ENCODE assay signal across 8 cellular contexts in genomic region chr15:66356359-66357236, GRCh38. TPM values are rescaled to one million over a fixed set of nuclear protein-coding genes. Genes with fewer than 3 reads are reported as not detected.
DNase-seq lines count a peak whose midpoint lies in the region; ATAC-seq and TF ChIP-seq lines count a peak whose summit lies in the region.

Gene TIPIN, minus strand, starts transcription at chr15:66356685. Its CDS starts 3,738 bp downstream, at chr15:66352947.

- peak within 1 kb of the TSS; percentile 97 for H3K4me3 Mint-ChIP-seq in activated T-helper 2 cell treated with anti-CD3 and anti-CD28 coated beads, Interferon-gamma antibody, Interleukin-2, Interleukin-4, amounts not matched to agents 10 μg/mL and 5 μg/mL and 100 μg/mL, durations not matched to agents 14 hours and 24 hours and 36 hours (ENCODE audit: low read depth)
- peak within 1 kb of the TSS; percentile 96 for H3K4me3 Mint-ChIP-seq in natural killer cell

- intact Hi-C loops in activated T-helper 2 cell treated with anti-CD3 and anti-CD28 coated beads, Interferon-gamma antibody, Interleukin-2, Interleukin-4, amounts not matched to agents 10 μg/mL and 5 μg/mL and 100 μg/mL, durations not matched to agents 14 hours and 24 hours and 36 hours (cut with micrococcal nuclease) = loop anchor here (1.0 kb wide), 3 partner anchors 14 to 141 kb away; partner anchors contain the start of genes MAP2K1 and SNAPC5
- intact Hi-C loops in natural killer cell (cut with micrococcal nuclease) = loop anchor here (1.0 to 2.0 kb wide), 3 partner anchors 30 to 148 kb away; partner anchors contain the start of genes MAP2K1, RPL4, SNAPC5 and ZWILCH

- peak; percentile 96 for DNase-seq in ELR (ENCODE audit: low read depth)
- peak; percentile 95 for DNase-seq in H7
- DNase-seq in RWPE2 (ENCODE audit: low spot score) = peak; percentile 98
- DNase-seq in activated T-helper 2 cell treated with anti-CD3 and anti-CD28 coated beads, Interferon-gamma antibody, Interleukin-2, Interleukin-4, amounts not matched to agents 10 μg/mL and 5 μg/mL and 100 μg/mL, durations not matched to agents 14 hours and 24 hours and 36 hours (ENCODE audit: low spot score) = peak; percentile 96
- peak; percentile 96 for DNase-seq in fibroblast of peridontal ligament (ENCODE audit: extremely low read depth)
- peak; percentile 94 for DNase-seq in natural killer cell
- DNase-seq in stimulated activated naive CD4-positive, alpha-beta T cell (lab: John Stamatoyannopoulos, UW) = peak; percentile 92 to 96 (median 94)

- H3K4me1 ChIP-seq in Loucy (ENCODE audit: insufficient read depth, low read length, poor library complexity, severe bottlenecking) (peaks cover 15% of the 10 kb centered on the region), RWPE2 (ENCODE audit: insufficient read depth, poor library complexity, severe bottlenecking) (peaks cover 20% of the 10 kb centered on the region)

- H3K27me3 Mint-ChIP-seq in activated T-helper 2 cell treated with anti-CD3 and anti-CD28 coated beads, Interferon-gamma antibody, Interleukin-2, Interleukin-4, amounts not matched to agents 10 μg/mL and 5 μg/mL and 100 μg/mL, durations not matched to agents 14 hours and 24 hours and 36 hours (ENCODE audit: low read depth) = no peaks in the 10 kb centered on the region
- H3K27me3 Mint-ChIP-seq in natural killer cell (ENCODE audit: low read depth in 2 of 2) = no peaks in the 10 kb centered on the region

- H3K27me3 ChIP-seq in H7 (ENCODE audit: control insufficient read depth, insufficient read depth, low read length) (no peaks in the 10 kb centered on the region), Loucy (ENCODE audit: insufficient read depth, low read length, poor library complexity, severe bottlenecking) (no peaks in the 10 kb centered on the region), RWPE2 (ENCODE audit: insufficient read depth, poor library complexity, severe bottlenecking) (no peaks in the 10 kb centered on the region)

- peak within 1 kb of the TSS; percentile 97 for H3K27ac Mint-ChIP-seq in activated T-helper 2 cell treated with anti-CD3 and anti-CD28 coated beads, Interferon-gamma antibody, Interleukin-2, Interleukin-4, amounts not matched to agents 10 μg/mL and 5 μg/mL and 100 μg/mL, durations not matched to agents 14 hours and 24 hours and 36 hours
- H3K27ac Mint-ChIP-seq in natural killer cell = peak within 1 kb of the TSS; percentile 90 to 98

- peaks cover 23% of the 10 kb centered on the region for H3K36me3 Mint-ChIP-seq in activated T-helper 2 cell treated with anti-CD3 and anti-CD28 coated beads, Interferon-gamma antibody, Interleukin-2, Interleukin-4, amounts not matched to agents 10 μg/mL and 5 μg/mL and 100 μg/mL, durations not matched to agents 14 hours and 24 hours and 36 hours (ENCODE audit: low read depth)
- no peaks in the 10 kb centered on the region for H3K36me3 Mint-ChIP-seq in natural killer cell

- peak within 1 kb of the TSS; percentile 73 for H3K4me3 ChIP-seq in H7 (ENCODE audit: insufficient read depth, low read depth, low read length)
- H3K4me3 ChIP-seq in Loucy (ENCODE audit: low read length, poor library complexity, severe bottlenecking) = peak within 1 kb of the TSS; percentile 88
- peak within 1 kb of the TSS; percentile 62 for H3K4me3 ChIP-seq in RWPE2 (ENCODE audit: severe bottlenecking)

- H3K9me2 ChIP-seq in Loucy (replicated peaks; ENCODE audit: low read depth, low read length) = no peaks in the 10 kb centered on the region

- H3K9me3 ChIP-seq in Loucy (ENCODE audit: insufficient read depth, low read depth, low read length) = no peaks in the 10 kb centered on the region
- no peaks in the 10 kb centered on the region for H3K9me3 ChIP-seq in RWPE2 (ENCODE audit: severe bottlenecking)

- peak within 1 kb of the TSS; percentile 79 for H3K4me2 ChIP-seq in Loucy (ENCODE audit: low read depth, low read length, poor library complexity, severe bottlenecking)

- H3K9me3 Mint-ChIP-seq in activated T-helper 2 cell treated with anti-CD3 and anti-CD28 coated beads, Interferon-gamma antibody, Interleukin-2, Interleukin-4, amounts not matched to agents 10 μg/mL and 5 μg/mL and 100 μg/mL, durations not matched to agents 14 hours and 24 hours and 36 hours = no peaks in the 10 kb centered on the region
- no peaks in the 10 kb centered on the region for H3K9me3 Mint-ChIP-seq in natural killer cell

- ATAC-seq in RWPE2 (ENCODE audit: low read depth) (peak; percentile 89), natural killer cell (peak; percentile 96 to 99 (median 97))

- peak within 1 kb of the TSS; percentile 53 for H3K27ac ChIP-seq in RWPE2 (ENCODE audit: poor library complexity, severe bottlenecking)

- peak within 1 kb of the TSS; percentile 90 for H3K9ac ChIP-seq in Loucy (ENCODE audit: low read depth, low read length, poor library complexity, severe bottlenecking)

- H3F3A ChIP-seq in Loucy (ENCODE audit: low read depth) = 0 out of 2 replicates have a peak, but pooled peaks cover 2% of the 10 kb centered on the region

- peaks cover 5% of the 10 kb centered on the region for H4K20me1 ChIP-seq in Loucy (ENCODE audit: insufficient read depth, low read length, poor library complexity, severe bottlenecking)

- H3K36me3 ChIP-seq in H7 (replicated peaks; ENCODE audit: control insufficient read depth, insufficient read depth, low read length) = no peaks in the 10 kb centered on the region; the same call in 1 of the 2 replicates
- H3K36me3 ChIP-seq in Loucy (ENCODE audit: insufficient read depth, low read length) = peaks cover 8% of the 10 kb centered on the region; the same call in 1 of the 2 replicates
- peaks cover 25% of the 10 kb centered on the region for H3K36me3 ChIP-seq in RWPE2 (ENCODE audit: low read depth)

- TF ChIP-seq CTCF in Loucy (conservative IDR thresholded peaks at IDR 0.05; ENCODE audit: low read length) (no peak), RWPE2 (IDR thresholded peaks at IDR 0.05; ENCODE audit: poor library complexity, severe bottlenecking) (no peak), natural killer cell (IDR thresholded peaks at IDR 0.05) (no peak)

- H3K4me1 Mint-ChIP-seq in activated T-helper 2 cell treated with anti-CD3 and anti-CD28 coated beads, Interferon-gamma antibody, Interleukin-2, Interleukin-4, amounts not matched to agents 10 μg/mL and 5 μg/mL and 100 μg/mL, durations not matched to agents 14 hours and 24 hours and 36 hours (ENCODE audit: low read depth) = peaks cover 25% of the 10 kb centered on the region
- peaks cover 14 to 15% of the 10 kb centered on the region in 2 donors for H3K4me1 Mint-ChIP-seq in natural killer cell

- peak within 1 kb of the TSS; percentile 92 for H2AFZ ChIP-seq in Loucy (ENCODE audit: low read length)

- peaks cover 36% of the 10 kb centered on the region for H3K79me2 ChIP-seq in Loucy (ENCODE audit: insufficient read depth, low read length)

RNA-seq across cellular contexts. Expression of gene TIPIN, which starts in this region (rescaled TPM):
- total RNA-seq in H7 (2014; rRNA removed; shearing (Covaris generic)) = 16.2 and 17.0 TPM in 2 replicates
- 42.4 and 43.3 TPM in 2 replicates for total RNA-seq in activated T-helper 2 cell treated with anti-CD3 and anti-CD28 coated beads, Interferon-gamma antibody, Interleukin-2, Interleukin-4, amounts not matched to agents 10 μg/mL and 5 μg/mL and 100 μg/mL, durations not matched to agents 14 hours and 24 hours and 36 hours
- total RNA-seq in natural killer cell = 1 to 10 TPM; 2.6 to 5.5 (median 5.3) TPM

Comparison
In these comparisons a context has a peak if more than half of its experiments do, and no peak if none do; other contexts are left out.
1. Peak in every context shown above with its lines: DNase-seq, ATAC-seq, H3K4me3 ChIP-seq and H3K27ac ChIP-seq.